ENCODE assay signal across 9 cellular contexts in genomic region chr5:134503937-134504437, GRCh38. TPM values are rescaled to one million over a fixed set of nuclear protein-coding genes. Genes with fewer than 3 reads are reported as not detected.
DNase-seq lines count a peak whose midpoint lies in the region; ATAC-seq, FAIRE-seq and TF ChIP-seq lines count a peak whose summit lies in the region.
"Had no signal": no experiment of that assay in that cellular context is flagged by ENCODE, and none has a peak within 500 bp of the region (broad histone marks: within the 10 kb centered on the region; RNA-seq: fewer than 3 reads in every experiment).

No MANE protein-coding gene starts in this region.

- H3K4me1 Mint-ChIP-seq in CD4-positive, alpha-beta T cell (ENCODE audit: low read depth), result peaks cover 15% of the 10 kb centered on the region
- peaks cover 7% of the 10 kb centered on the region for H3K4me1 Mint-ChIP-seq in nephron progenitor cell

- intact Hi-C loops in CD4-positive, alpha-beta T cell (cut with DNase I, micrococcal nuclease), result no loop called here
- intact Hi-C loops in colonic mucosa (cut with DNase I), result loop anchor here (5.0 kb wide), 1 partner anchor 37 kb away; no protein-coding TSS in a partner anchor

- no peaks in the 10 kb centered on the region for H3K36me3 ChIP-seq in colonic mucosa

- H3K4me3 Mint-ChIP-seq in CD4-positive, alpha-beta T cell, result peak overlapping the region; percentile 34
- no peak overlapping the region for H3K4me3 Mint-ChIP-seq in nephron progenitor cell

- CTCF ChIA-PET in CD4-positive, alpha-beta T cell (lab: Charles Lee), result interaction anchor here (1.1 kb wide), 1 partner anchor 92 kb away, joined by 3 read pairs; the partner anchor contains the start of gene CDKN2AIPNL

- H3K36me3 Mint-ChIP-seq in CD4-positive, alpha-beta T cell (ENCODE audit: low read depth), result no peaks in the 10 kb centered on the region
- no peaks in the 10 kb centered on the region for H3K36me3 Mint-ChIP-seq in nephron progenitor cell (ENCODE audit: low read depth)

- no peak for ATAC-seq in CD4-positive, alpha-beta T cell (ENCODE audit: poor library complexity)
- no peak for ATAC-seq in HG03097 (IDR thresholded peaks at IDR 0.05; ENCODE audit: low FRiP score, unreplicated experiment)
- no peak for ATAC-seq in GM18909 (IDR thresholded peaks at IDR 0.05; ENCODE audit: poor library complexity, unreplicated experiment)
- no peak for ATAC-seq in HG03442 (IDR thresholded peaks at IDR 0.05; ENCODE audit: unreplicated experiment)

- H3K27ac Mint-ChIP-seq in CD4-positive, alpha-beta T cell, result peak overlapping the region; percentile 84
- H3K27ac Mint-ChIP-seq in nephron progenitor cell, result peak overlapping the region; percentile 41

- no peaks in the 10 kb centered on the region for H3K27me3 ChIP-seq in CD4-positive, alpha-beta T cell (ENCODE audit: control insufficient read depth, insufficient read depth, low read length)
- H3K27me3 ChIP-seq in colonic mucosa, result no peaks in the 10 kb centered on the region

- no peak overlapping the region for H3K27ac ChIP-seq in CD4-positive, alpha-beta T cell (ENCODE audit: low read depth, low read length)
- H3K27ac ChIP-seq in colonic mucosa, result peak overlapping the region; percentile 76

- TF ChIP-seq POLR2A in GM12892 (IDR thresholded peaks at IDR 0.05; ENCODE audit: low read depth, low read length), result no peak

- POLR2A ChIA-PET in CD4-positive, alpha-beta T cell (lab: Charles Lee), result interaction anchor here (0.8 to 3.6 kb wide), 5 partner anchors 21 to 92 kb away, joined by 3 to 36 read pairs (median 5); partner anchors contain the start of genes CDKN2AIPNL and JADE2

- FAIRE-seq in GM12892 (lab: Jason Lieb, UNC), result no peak

- H3K4me3 ChIP-seq in colonic mucosa, result no peak overlapping the region

- TF ChIP-seq CTCF in CD4-positive, alpha-beta T cell (IDR thresholded peaks at IDR 0.05), result no peak
- TF ChIP-seq CTCF in colonic mucosa (IDR thresholded peaks at IDR 0.05), result no peak
- TF ChIP-seq CTCF in nephron progenitor cell (IDR thresholded peaks at IDR 0.05), result no peak

- DNase-seq in CD4-positive, alpha-beta T cell, result no peak
- DNase-seq in M059J (ENCODE audit: low read depth) (peak; percentile 37), colonic mucosa (no peak), nephron progenitor cell (no peak), GM12892 (ENCODE audit: insufficient read length) (no peak)
- DNase-seq: occipital lobe had no signal

- no peaks in the 10 kb centered on the region for H3K9me3 Mint-ChIP-seq in CD4-positive, alpha-beta T cell
- no peaks in the 10 kb centered on the region for H3K9me3 Mint-ChIP-seq in nephron progenitor cell

- H3K9ac ChIP-seq in colonic mucosa (ENCODE audit: low read depth in 2 of 2, low read length in 2 of 2), result peak overlapping the region in 1 of 2 donors; percentile 46

- H3K9me3 ChIP-seq in CD4-positive, alpha-beta T cell (ENCODE audit: control insufficient read depth, low read length), result no peaks in the 10 kb centered on the region
- H3K9me3 ChIP-seq in colonic mucosa, result no peaks in the 10 kb centered on the region

- no peaks in the 10 kb centered on the region for H3K27me3 Mint-ChIP-seq in CD4-positive, alpha-beta T cell
- H3K27me3 Mint-ChIP-seq in nephron progenitor cell (ENCODE audit: low read depth, poor library complexity), result peaks cover 10% of the 10 kb centered on the region

- peaks cover 16% of the 10 kb centered on the region for H3K4me1 ChIP-seq in colonic mucosa

RNA-seq across cellular contexts. Expression of gene JADE2, which starts 21.5 kb away (rescaled TPM):
- 100 to 1,000 TPM; 120 to 124 TPM for total RNA-seq in CD4-positive, alpha-beta T cell
- 19.8 and 34.4 TPM in 2 replicates for total RNA-seq in M059J (2014; rRNA removed; shearing (Covaris generic))
- total RNA-seq in colonic mucosa, result 10 to 100 TPM; 24.1 to 33.3 TPM
- polyA plus RNA-seq in GM12892 (2012; ENCODE audit: missing spikeins), result 18.1 TPM
